1 cellular context compared by ENCODE assay signal in the genomic region with DNA sequence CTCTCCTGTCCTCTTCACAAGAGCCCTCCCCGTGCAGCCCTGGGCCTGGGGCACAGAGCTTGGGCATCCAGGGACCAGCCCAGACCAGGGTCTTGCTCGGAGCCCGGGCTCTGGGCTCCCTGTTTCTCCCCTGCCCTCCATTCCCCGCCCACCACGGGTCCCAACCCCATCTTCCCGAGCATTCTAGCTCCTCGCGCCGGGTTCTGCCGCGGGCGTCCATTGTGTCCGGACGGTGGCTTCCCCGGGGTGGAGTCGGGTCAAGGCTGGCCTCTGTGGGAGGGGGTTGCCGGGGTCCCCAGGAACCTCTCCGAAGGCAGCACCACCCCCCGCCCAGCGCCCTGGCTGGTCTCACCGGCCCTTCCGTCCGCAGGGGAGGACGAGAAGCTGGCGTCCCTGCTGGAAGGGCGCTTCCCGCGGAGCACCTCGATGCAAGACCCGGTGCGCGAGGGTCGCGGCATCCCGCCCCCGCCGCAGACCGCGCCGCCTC.
TF ChIP-seq lines count a peak whose summit lies in the region.

No MANE protein-coding gene starts in this region.

TF ChIP-seq in WTC11, 78 proteins besides CTCF, POLR2A, EP300 and RAD21 (continued from another document):
- TF ChIP-seq, protein P1, sequence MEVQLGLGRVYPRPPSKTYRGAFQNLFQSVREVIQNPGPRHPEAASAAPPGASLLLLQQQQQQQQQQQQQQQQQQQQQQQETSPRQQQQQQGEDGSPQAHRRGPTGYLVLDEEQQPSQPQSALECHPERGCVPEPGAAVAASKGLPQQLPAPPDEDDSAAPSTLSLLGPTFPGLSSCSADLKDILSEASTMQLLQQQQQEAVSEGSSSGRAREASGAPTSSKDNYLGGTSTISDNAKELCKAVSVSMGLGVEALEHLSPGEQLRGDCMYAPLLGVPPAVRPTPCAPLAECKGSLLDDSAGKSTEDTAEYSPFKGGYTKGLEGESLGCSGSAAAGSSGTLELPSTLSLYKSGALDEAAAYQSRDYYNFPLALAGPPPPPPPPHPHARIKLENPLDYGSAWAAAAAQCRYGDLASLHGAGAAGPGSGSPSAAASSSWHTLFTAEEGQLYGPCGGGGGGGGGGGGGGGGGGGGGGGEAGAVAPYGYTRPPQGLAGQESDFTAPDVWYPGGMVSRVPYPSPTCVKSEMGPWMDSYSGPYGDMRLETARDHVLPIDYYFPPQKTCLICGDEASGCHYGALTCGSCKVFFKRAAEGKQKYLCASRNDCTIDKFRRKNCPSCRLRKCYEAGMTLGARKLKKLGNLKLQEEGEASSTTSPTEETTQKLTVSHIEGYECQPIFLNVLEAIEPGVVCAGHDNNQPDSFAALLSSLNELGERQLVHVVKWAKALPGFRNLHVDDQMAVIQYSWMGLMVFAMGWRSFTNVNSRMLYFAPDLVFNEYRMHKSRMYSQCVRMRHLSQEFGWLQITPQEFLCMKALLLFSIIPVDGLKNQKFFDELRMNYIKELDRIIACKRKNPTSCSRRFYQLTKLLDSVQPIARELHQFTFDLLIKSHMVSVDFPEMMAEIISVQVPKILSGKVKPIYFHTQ (CRISPR knock-in tag; IDR thresholded peaks at IDR 0.05): no peak
- TF ChIP-seq SP1 (CRISPR knock-in tag; conservative IDR thresholded peaks at IDR 0.05): no peak
- TF ChIP-seq, protein P2, sequence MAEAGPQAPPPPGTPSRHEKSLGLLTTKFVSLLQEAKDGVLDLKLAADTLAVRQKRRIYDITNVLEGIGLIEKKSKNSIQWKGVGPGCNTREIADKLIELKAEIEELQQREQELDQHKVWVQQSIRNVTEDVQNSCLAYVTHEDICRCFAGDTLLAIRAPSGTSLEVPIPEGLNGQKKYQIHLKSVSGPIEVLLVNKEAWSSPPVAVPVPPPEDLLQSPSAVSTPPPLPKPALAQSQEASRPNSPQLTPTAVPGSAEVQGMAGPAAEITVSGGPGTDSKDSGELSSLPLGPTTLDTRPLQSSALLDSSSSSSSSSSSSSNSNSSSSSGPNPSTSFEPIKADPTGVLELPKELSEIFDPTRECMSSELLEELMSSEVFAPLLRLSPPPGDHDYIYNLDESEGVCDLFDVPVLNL (CRISPR knock-in tag; IDR thresholded peaks at IDR 0.05; ENCODE audit: borderline replicate concordance, low read depth): no peak
